ENCODE assay signal across 8 cellular contexts in genomic region chr6:31829633-31830492, GRCh38. TPM values are rescaled to one million over a fixed set of nuclear protein-coding genes. Genes with fewer than 3 reads are reported as not detected.
DNase-seq lines count a peak whose midpoint lies in the region; ATAC-seq and TF ChIP-seq lines count a peak whose summit lies in the region.

No MANE protein-coding gene starts in this region.

- intact Hi-C loops in OCI-LY7 (cut with micrococcal nuclease; ENCODE audit: unreplicated experiment) = loop anchor here (1.0 to 10.0 kb wide), 7 partner anchors 57 to 335 kb away; partner anchors contain the start of genes ATP6V1G2, DDAH2, MICB and NELFE
- intact Hi-C loops in lower lobe of right lung (cut with DNase I) = loop anchor here (10.0 kb wide), 1 partner anchor 95 kb away; the partner anchor contains the start of gene CLIC1

- H3K4me1 ChIP-seq in OCI-LY7 (ENCODE audit: insufficient read depth, low read length, poor library complexity, severe bottlenecking) = peaks cover 52% of the 10 kb centered on the region
- H3K4me1 ChIP-seq in lower lobe of right lung = peaks cover 52% of the 10 kb centered on the region
- peaks cover 0 to 45% (median 34%) of the 10 kb centered on the region in 4 donors for H3K4me1 ChIP-seq in tibial nerve

- no peaks in the 10 kb centered on the region for H3K9me3 ChIP-seq in OCI-LY7 (ENCODE audit: low read length)
- no peaks in the 10 kb centered on the region for H3K9me3 ChIP-seq in lower lobe of right lung
- no peaks in the 10 kb centered on the region for H3K9me3 ChIP-seq in tibial nerve

- H2AFZ ChIP-seq in OCI-LY7 (ENCODE audit: low read length) = peak overlapping the region; percentile 24; the same call in 1 of the 2 replicates

- DNase-seq in HCEC 1CT (peak; percentile 61), OCI-LY7 (ENCODE audit: low spot score) (peak; percentile 74), cerebellar cortex (ENCODE audit: low spot score) (peak; percentile 82), lower lobe of right lung (peak; percentile 39), tibial nerve (ENCODE audit: low spot score in 2 of 2) (no peak)
- DNase-seq in stimulated activated CD4-positive, alpha-beta T cell treated with anti-CD3 and anti-CD28 coated beads, Interleukin-4, amount 100 ng/mL, for 1 hour = no peak

- TF ChIP-seq POLR2A in tibial nerve (IDR thresholded peaks at IDR 0.05) = peak in 1 of 2 donors; percentile 42

- H3K36me3 ChIP-seq in OCI-LY7 (ENCODE audit: insufficient read depth, low read length) (peaks cover 1% of the 10 kb centered on the region), lower lobe of right lung (peaks cover 3% of the 10 kb centered on the region), tibial nerve (no peaks in the 10 kb centered on the region)

- H3K4me3 ChIP-seq in OCI-LY7 (ENCODE audit: low read depth, low read length, poor library complexity, severe bottlenecking) = peak overlapping the region; percentile 89
- peak overlapping the region; percentile 74 for H3K4me3 ChIP-seq in lower lobe of right lung
- peak overlapping the region; percentile 42 to 73 (median 58) for H3K4me3 ChIP-seq in tibial nerve

- no peaks in the 10 kb centered on the region for H3K9me2 ChIP-seq in OCI-LY7 (ENCODE audit: insufficient read depth, low read length)

- peak overlapping the region; percentile 99 for H3K4me2 ChIP-seq in OCI-LY7 (ENCODE audit: low read length)

- H3K27ac ChIP-seq in C4-2B (peak overlapping the region; percentile 72), OCI-LY7 (ENCODE audit: low read depth, low read length, poor library complexity, severe bottlenecking) (peak overlapping the region; percentile 95), lower lobe of right lung (peak overlapping the region; percentile 96), tibial nerve (peak overlapping the region; percentile 81 to 98 (median 88))

- 0% methylated on average over 20 of the region's 20 CpGs for WGBS in tibial nerve, 2 donors

- ATAC-seq in lower lobe of right lung = no peak
- ATAC-seq in GM21619 (IDR thresholded peaks at IDR 0.05; ENCODE audit: unreplicated experiment) = no peak

- peaks cover 50% of the 10 kb centered on the region for H3K79me2 ChIP-seq in OCI-LY7 (ENCODE audit: insufficient read depth, low read depth, low read length)

- no peaks in the 10 kb centered on the region for H3K27me3 ChIP-seq in lower lobe of right lung (ENCODE audit: low read depth)
- H3K27me3 ChIP-seq in tibial nerve = no peaks in the 10 kb centered on the region

- no TSS peak for BruUV-seq in OCI-LY7 (replicated peaks; lab: Mats Ljungman, UMichigan)

- POLR2A ChIA-PET in OCI-LY7 (lab: Charles Lee) = interaction anchor here (0.7 to 3.8 kb wide), 13 partner anchors 9 to 176 kb away, joined by 3 to 43 read pairs (median 4); partner anchors contain the start of genes CLIC1, LSM2, MSH5 and NEU1

- H4K20me1 ChIP-seq in OCI-LY7 (ENCODE audit: insufficient read depth, low read length) = no peaks in the 10 kb centered on the region

- peak in 1 of 2 donors; percentile 89 for TF ChIP-seq EP300 in tibial nerve (IDR thresholded peaks at IDR 0.05)

- CTCF ChIA-PET in OCI-LY7 (lab: Charles Lee; ENCODE audit: unreplicated experiment) = interaction anchor here (0.8 kb wide), 1 partner anchor 60 kb away, joined by 3 read pairs; no protein-coding TSS in a partner anchor

- TF ChIP-seq CTCF in C4-2B (conservative IDR thresholded peaks at IDR 0.05) (peak; percentile 57), OCI-LY7 (conservative IDR thresholded peaks at IDR 0.05; ENCODE audit: low read length) (peak; percentile 90), lower lobe of right lung (IDR thresholded peaks at IDR 0.05) (peak; percentile 45), tibial nerve (IDR thresholded peaks at IDR 0.05) (peak in 4 of 5 experiments; percentile 18 to 63 (median 44))

RNA-seq across cellular contexts. Expression of gene HSPA1B, which starts 2.3 kb away (rescaled TPM):
- total RNA-seq in OCI-LY7 (2014; rRNA removed; shearing (Covaris generic)) = 160 and 177 TPM in 2 replicates
- total RNA-seq in OCI-LY7 (2022) (40.1 and 60.9 TPM in 2 replicates), lower lobe of right lung (122 TPM), tibial nerve (100 to 1,000 TPM; 134 to 186 (median 168) TPM)

RNA-seq across cellular contexts. Expression of gene HSPA1A, which starts 14.5 kb away (rescaled TPM):
- 0.22 and 0.41 TPM in 2 replicates for total RNA-seq in OCI-LY7 (2014; rRNA removed; shearing (Covaris generic))
- total RNA-seq in OCI-LY7 (2022) (0.81 and 2.2 TPM in 2 replicates), lower lobe of right lung (230 TPM), tibial nerve (100 to 1,000 TPM; 170 to 304 (median 221) TPM)

RNA-seq across cellular contexts. Expression of gene HSPA1L, which starts 14.8 kb away (rescaled TPM):
- total RNA-seq in OCI-LY7 (2014; rRNA removed; shearing (Covaris generic)) = 0.19 TPM in 1 of 2 replicates, not detected in the other
- total RNA-seq in OCI-LY7 (2022) (0.15 and 0.49 TPM in 2 replicates), lower lobe of right lung (2.5 TPM), tibial nerve (1 to 10 TPM in 2 of 4 donors, under 1 TPM in 2; 0.20 to 2.4 (median 1.2) TPM)

RNA-seq across cellular contexts. Expression of gene LSM2, which starts 23.1 kb away (rescaled TPM):
- total RNA-seq in OCI-LY7 (2014; rRNA removed; shearing (Covaris generic)) = 65.2 and 78.4 TPM in 2 replicates
- 78.0 and 82.6 TPM in 2 replicates for total RNA-seq in OCI-LY7 (2022)
- total RNA-seq in lower lobe of right lung = 30.5 TPM
- 10 to 100 TPM; 23.9 to 31.8 (median 28.4) TPM for total RNA-seq in tibial nerve

RNA-seq across cellular contexts. Expression of gene NEU1, which starts 32.8 kb away (rescaled TPM):
- total RNA-seq in OCI-LY7 (2014; rRNA removed; shearing (Covaris generic)) = 5.5 and 7.0 TPM in 2 replicates
- 10.6 and 13.4 TPM in 2 replicates for total RNA-seq in OCI-LY7 (2022)
- total RNA-seq in lower lobe of right lung = 70.5 TPM
- total RNA-seq in tibial nerve = 10 to 100 TPM; 25.8 to 44.6 (median 33.8) TPM

Comparison
In these comparisons a context has a peak if more than half of its experiments do, and no peak if none do; other contexts are left out.
1. DNase-seq: peak in HCEC 1CT (single experiment), OCI-LY7 (single experiment), cerebellar cortex (single experiment) and lower lobe of right lung (single experiment); none in tibial nerve (0 of 2) and stimulated activated CD4-positive, alpha-beta T cell treated with anti-CD3 and anti-CD28 coated beads, Interleukin-4, amount 100 ng/mL, for 1 hour (single experiment).
2. RNA of gene HSPA1A, which starts 14.5 kb away (total RNA-seq): 230 TPM in lower lobe of right lung (single experiment) and 170 to 304 TPM in tibial nerve; 0.22 to 2.2 TPM in OCI-LY7; every median in the first group is over 10 times any median in the second.
3. Peak in every context shown above with its lines, with median percentiles within 50 percentile points of each other: H3K27ac ChIP-seq, CTCF ChIP-seq and H3K4me3 ChIP-seq.